In the genomic region with DNA sequence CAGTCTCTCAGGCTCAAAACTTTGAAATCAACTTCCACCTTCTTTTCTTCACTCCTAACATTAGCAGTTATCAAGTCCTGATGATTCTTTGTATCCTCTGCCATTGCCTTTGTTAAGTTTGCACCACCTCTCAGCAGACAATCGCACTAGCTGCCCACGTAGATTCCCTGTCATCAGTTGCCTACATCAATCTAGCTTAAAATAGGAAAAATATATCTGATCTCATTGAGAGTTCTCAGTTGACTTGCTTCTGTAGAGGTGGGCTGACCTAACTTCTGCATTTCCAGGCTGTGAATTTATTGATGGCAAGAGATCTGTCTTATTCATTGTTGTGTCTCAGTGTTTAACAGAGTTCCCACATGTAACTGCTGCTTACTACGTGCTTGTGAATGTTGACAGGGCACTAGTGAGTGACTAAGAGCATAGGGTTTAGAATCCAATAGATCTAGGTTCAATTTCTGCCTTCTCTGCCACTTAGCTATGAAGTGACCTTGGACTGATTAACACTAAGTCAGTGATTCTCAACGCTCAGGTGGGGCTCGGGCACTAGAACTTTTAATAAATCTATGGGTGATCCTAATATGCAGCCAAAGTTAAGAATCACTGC, we compare ENCODE assay signal across 19 cellular contexts.
"Had no signal": no experiment of that assay in that cellular context is flagged by ENCODE, and none has a peak within 500 bp of the region (broad histone marks: within the 10 kb centered on the region; RNA-seq: fewer than 3 reads in every experiment).

No MANE protein-coding gene starts in this region.

- H3K27ac ChIP-seq: epithelial cell of prostate, esophagus squamous epithelium, tibial nerve had no signal

- H3K27me3 Mint-ChIP-seq: progenitor cell of endocrine pancreas had no signal

- DNase-seq: activated CD4-positive, alpha-beta T cell treated with anti-CD3 and anti-CD28 coated beads for 36 hours; activated CD4-positive, CD25-positive, alpha-beta regulatory T cell; activated naive CD4-positive, alpha-beta T cell; activated T-cell treated with anti-CD3 and anti-CD28 coated beads for 4 hours; activated T-cell treated with anti-CD3 and anti-CD28 coated beads, Interleukin-2, amount 50 U/mL, for 72 hours; endodermal cell; esophagus squamous epithelium; left ventricle myocardium superior; mammary epithelial cell; stimulated activated naive CD4-positive, alpha-beta T cell; T-helper 1 cell had no signal

- H3K4me1 Mint-ChIP-seq: activated CD4-positive, alpha-beta T cell treated with anti-CD3 and anti-CD28 coated beads for 36 hours had no signal

- H3K27ac Mint-ChIP-seq: activated CD4-positive, alpha-beta T cell treated with anti-CD3 and anti-CD28 coated beads for 36 hours; activated naive CD4-positive, alpha-beta T cell treated with anti-CD3 and anti-CD28 coated beads, Interleukin-2, amount 50 U/mL, for 72 hours; activated T-cell treated with anti-CD3 and anti-CD28 coated beads, Interleukin-2, amount 50 U/mL, for 72 hours; dendritic cell treated with granulocyte-macrophage colony-stimulating factor and Interleukin-4, amounts not matched to agents 40 ng/mL and 50 ng/mL, for 4 days; endodermal cell; nephron; T-helper 2 cell treated with Interferon-gamma antibody and Interleukin-4, amounts not matched to agents 5 μg/mL and 100 μg/mL, for 36 hours had no signal

- ATAC-seq: activated CD4-positive, alpha-beta T cell treated with anti-CD3 and anti-CD28 coated beads for 36 hours; activated naive CD4-positive, alpha-beta T cell treated with anti-CD3 and anti-CD28 coated beads, Interleukin-2, amount 50 U/mL, for 72 hours; activated T-cell treated with anti-CD3 and anti-CD28 coated beads, Interleukin-2, amount 50 U/mL, for 72 hours; left ventricle myocardium superior had no signal

- H3K4me3 Mint-ChIP-seq: activated CD4-positive, alpha-beta T cell treated with anti-CD3 and anti-CD28 coated beads for 36 hours; activated T-cell treated with anti-CD3 and anti-CD28 coated beads, Interleukin-2, amount 50 U/mL, for 72 hours; central memory CD8-positive, alpha-beta T cell; dendritic cell treated with granulocyte-macrophage colony-stimulating factor and Interleukin-4, amounts not matched to agents 40 ng/mL and 50 ng/mL, for 4 days; endodermal cell; nephron; T-helper 2 cell treated with Interferon-gamma antibody and Interleukin-4, amounts not matched to agents 5 μg/mL and 100 μg/mL, for 36 hours had no signal

- H3K9me3 Mint-ChIP-seq: activated naive CD4-positive, alpha-beta T cell treated with anti-CD3 and anti-CD28 coated beads, Interleukin-2, amount 50 U/mL, for 72 hours; activated T-cell treated with anti-CD3 and anti-CD28 coated beads, Interleukin-2, amount 50 U/mL, for 72 hours; central memory CD8-positive, alpha-beta T cell; dendritic cell treated with granulocyte-macrophage colony-stimulating factor and Interleukin-4, amounts not matched to agents 40 ng/mL and 50 ng/mL, for 4 days; endodermal cell; nephron; T-helper 2 cell treated with Interferon-gamma antibody and Interleukin-4, amounts not matched to agents 5 μg/mL and 100 μg/mL, for 36 hours had no signal
